2 cellular contexts compared by ENCODE assay signal in genomic region chr7:130349911-130350782, GRCh38.
TF ChIP-seq lines count a peak whose summit lies in the region.

No MANE protein-coding gene starts in this region.

TF ChIP-seq in H1, 55 proteins besides CTCF, POLR2A, EP300 and RAD21 (continued from another document):
- TF ChIP-seq KDM4A (IDR thresholded peaks at IDR 0.05; ENCODE audit: low read depth, low read length, severe bottlenecking) = no peak
- no peak for TF ChIP-seq RXRA (IDR thresholded peaks at IDR 0.05; ENCODE audit: insufficient read depth, low read depth, low read length)

TF ChIP-seq in neural cell, 6 proteins besides CTCF, POLR2A, EP300 and RAD21 (continued from another document):
- no peak for TF ChIP-seq MXI1 (conservative IDR thresholded peaks at IDR 0.05; ENCODE audit: poor library complexity, severe bottlenecking)
- TF ChIP-seq TAF1 (IDR thresholded peaks at IDR 0.05; ENCODE audit: low read depth) = no peak
- no peak for TF ChIP-seq SMC3 (conservative IDR thresholded peaks at IDR 0.05; ENCODE audit: poor library complexity)
- TF ChIP-seq EZH2 (IDR thresholded peaks at IDR 0.05; ENCODE audit: borderline replicate concordance, insufficient read depth, low read length, poor library complexity, severe bottlenecking) = no peak
- TF ChIP-seq REST (IDR thresholded peaks at IDR 0.05; ENCODE audit: borderline replicate concordance) = no peak
